ENCODE assay signal across 8 cellular contexts in genomic region chr11:65180877-65181568, GRCh38. TPM values are rescaled to one million over a fixed set of nuclear protein-coding genes. Genes with fewer than 3 reads are reported as not detected.
A peak's percentile ranks its signal among the peaks of the same experiment; 100 is the strongest.
DNase-seq lines count a peak whose midpoint lies in the region; ATAC-seq and TF ChIP-seq lines count a peak whose summit lies in the region.

No MANE protein-coding gene starts in this region.

- TF ChIP-seq EP300 in Ishikawa (IDR thresholded peaks at IDR 0.05; ENCODE audit: borderline replicate concordance) (no peak), gastroesophageal sphincter (IDR thresholded peaks at IDR 0.05) (no peak)

- TF ChIP-seq CTCF in RWPE2 (IDR thresholded peaks at IDR 0.05; ENCODE audit: poor library complexity, severe bottlenecking) (peak; percentile 74), gastroesophageal sphincter (IDR thresholded peaks at IDR 0.05) (peak in 3 of 4 experiments; percentile 41 to 56 (median 51)), osteocyte (IDR thresholded peaks at IDR 0.05) (peak; percentile 64)

- no CpG with 5 or more reads among the region's 60 CpGs for WGBS in gastroesophageal sphincter (ENCODE audit: low coverage in 1 of 2), 2 donors

- peak; percentile 58 for ATAC-seq in GM19467 (IDR thresholded peaks at IDR 0.05; ENCODE audit: unreplicated experiment)
- ATAC-seq in RWPE2 (ENCODE audit: low read depth): peak; percentile 53
- ATAC-seq in gastroesophageal sphincter: peak; percentile 76

- no peaks in the 10 kb centered on the region for H3K9me3 Mint-ChIP-seq in CD4-positive, alpha-beta memory T cell
- H3K9me3 Mint-ChIP-seq in osteocyte (ENCODE audit: unreplicated experiment): no peaks in the 10 kb centered on the region

- intact Hi-C loops in CD4-positive, alpha-beta memory T cell (cut with micrococcal nuclease): loop anchor here (1.0 to 5.0 kb wide), 4 partner anchors 47 to 168 kb away; partner anchors contain the start of genes POLA2 and SYVN1

- no peaks in the 10 kb centered on the region for H3K9me3 ChIP-seq in CD4-positive, alpha-beta memory T cell (ENCODE audit: control insufficient read depth in 1 of 2, low read length in 2 of 2)
- no peaks in the 10 kb centered on the region for H3K9me3 ChIP-seq in RWPE2 (ENCODE audit: severe bottlenecking)
- H3K9me3 ChIP-seq in gastroesophageal sphincter: no peaks in the 10 kb centered on the region

- peaks cover 36% of the 10 kb centered on the region for H3K4me1 ChIP-seq in CD4-positive, alpha-beta memory T cell (ENCODE audit: insufficient read depth, low read length)
- peaks cover 6% of the 10 kb centered on the region for H3K4me1 ChIP-seq in RWPE2 (ENCODE audit: insufficient read depth, poor library complexity, severe bottlenecking)
- H3K4me1 ChIP-seq in gastroesophageal sphincter: peaks cover 0 to 43% (median 15%) of the 10 kb centered on the region in 3 donors

- H3K4me1 Mint-ChIP-seq in CD4-positive, alpha-beta memory T cell: peaks cover 11 to 37% (median 22%) of the 10 kb centered on the region in 4 donors
- peaks cover 13% of the 10 kb centered on the region for H3K4me1 Mint-ChIP-seq in osteocyte (ENCODE audit: unreplicated experiment)

- peak overlapping the region in 6 of 7 donors; percentile 79 to 94 (median 87) for H3K27ac Mint-ChIP-seq in CD4-positive, alpha-beta memory T cell
- no peak overlapping the region for H3K27ac Mint-ChIP-seq in osteocyte (ENCODE audit: unreplicated experiment)

- H3K4me3 ChIP-seq in CD4-positive, alpha-beta memory T cell (ENCODE audit: low read length in 2 of 2): peak overlapping the region; percentile 61 to 70
- H3K4me3 ChIP-seq in RWPE2 (ENCODE audit: severe bottlenecking) (peak overlapping the region; percentile 87), gastroesophageal sphincter (peak overlapping the region; percentile 84 to 96)

- peak; percentile 57 for TF ChIP-seq RAD21 in Ishikawa (IDR thresholded peaks at IDR 0.05; ENCODE audit: low read depth)

- H3K4me3 Mint-ChIP-seq in CD4-positive, alpha-beta memory T cell: peak overlapping the region; percentile 89 to 93 (median 90)
- H3K4me3 Mint-ChIP-seq in osteocyte (ENCODE audit: unreplicated experiment): peak overlapping the region; percentile 82

- H3K27me3 Mint-ChIP-seq in CD4-positive, alpha-beta memory T cell: no peaks in the 10 kb centered on the region
- no peaks in the 10 kb centered on the region for H3K27me3 Mint-ChIP-seq in osteocyte (ENCODE audit: unreplicated experiment)

- peaks cover 7% of the 10 kb centered on the region for H3K36me3 ChIP-seq in CD4-positive, alpha-beta memory T cell (ENCODE audit: insufficient read depth, low read length)
- peaks cover 36% of the 10 kb centered on the region for H3K36me3 ChIP-seq in RWPE2 (ENCODE audit: low read depth)
- H3K36me3 ChIP-seq in gastroesophageal sphincter: peaks cover 0 to 28% of the 10 kb centered on the region in 2 donors

- CTCF ChIA-PET in CD4-positive, alpha-beta memory T cell (lab: Charles Lee; ENCODE audit: partially characterized antibody): interaction anchor here (0.8 to 3.7 kb wide), 6 partner anchors 9 to 332 kb away, joined by 3 to 33 read pairs (median 4); partner anchors contain the start of genes SYVN1, TM7SF2 and ZNHIT2

- POLR2A ChIA-PET in CD4-positive, alpha-beta memory T cell (lab: Charles Lee; ENCODE audit: partially characterized antibody): interaction anchor here (0.6 to 3.7 kb wide), 13 partner anchors 25 to 398 kb away, joined by 3 to 45 read pairs (median 4); partner anchors contain the start of genes CDC42EP2, FAU, MRPL49 and SNX15

- H3K27me3 ChIP-seq in CD4-positive, alpha-beta memory T cell (ENCODE audit: insufficient read depth, low read length): no peaks in the 10 kb centered on the region
- H3K27me3 ChIP-seq in RWPE2 (ENCODE audit: insufficient read depth, poor library complexity, severe bottlenecking) (no peaks in the 10 kb centered on the region), gastroesophageal sphincter (no peaks in the 10 kb centered on the region)

- TF ChIP-seq POLR2A in gastroesophageal sphincter (IDR thresholded peaks at IDR 0.05): peak in 1 of 2 donors; percentile 45

- peak; percentile 48 to 70 (median 54) for DNase-seq in CD4-positive, alpha-beta memory T cell
- DNase-seq in RWPE2 (ENCODE audit: low spot score): no peak
- DNase-seq in activated gamma-delta T cell (lab: John Stamatoyannopoulos, UW): peak; percentile 36
- peak; percentile 94 for DNase-seq in osteocyte (ENCODE audit: extremely low spot score, unreplicated experiment)
- DNase-seq in NK-92 treated with Interleukin-12 subunit alpha and Interleukin-12 subunit beta, amount 100 ng/mL, for 24 hours (lab: John Stamatoyannopoulos, UW): no peak

- H3K27ac ChIP-seq in CD4-positive, alpha-beta memory T cell (ENCODE audit: low read depth, low read length): peak overlapping the region; percentile 52
- H3K27ac ChIP-seq in RWPE2 (ENCODE audit: poor library complexity, severe bottlenecking): peak overlapping the region; percentile 82
- peak overlapping the region; percentile 82 to 92 (median 90) for H3K27ac ChIP-seq in gastroesophageal sphincter

- peaks cover 4 to 17% of the 10 kb centered on the region in 2 donors for H3K36me3 Mint-ChIP-seq in CD4-positive, alpha-beta memory T cell
- H3K36me3 Mint-ChIP-seq in osteocyte (ENCODE audit: unreplicated experiment): no peaks in the 10 kb centered on the region

TF ChIP-seq in Ishikawa, 13 proteins besides CTCF, POLR2A, EP300 and RAD21:
- peak; percentile 75 for TF ChIP-seq ZBTB7A (IDR thresholded peaks at IDR 0.05; ENCODE audit: low read depth)
- TF ChIP-seq MAX (IDR thresholded peaks at IDR 0.05): 0 out of 2 replicates have a peak, but pooled peaks have one; percentile 11
- TF ChIP-seq CREB1 (IDR thresholded peaks at IDR 0.05; ENCODE audit: low read depth): no peak
- TF ChIP-seq, protein P1, sequence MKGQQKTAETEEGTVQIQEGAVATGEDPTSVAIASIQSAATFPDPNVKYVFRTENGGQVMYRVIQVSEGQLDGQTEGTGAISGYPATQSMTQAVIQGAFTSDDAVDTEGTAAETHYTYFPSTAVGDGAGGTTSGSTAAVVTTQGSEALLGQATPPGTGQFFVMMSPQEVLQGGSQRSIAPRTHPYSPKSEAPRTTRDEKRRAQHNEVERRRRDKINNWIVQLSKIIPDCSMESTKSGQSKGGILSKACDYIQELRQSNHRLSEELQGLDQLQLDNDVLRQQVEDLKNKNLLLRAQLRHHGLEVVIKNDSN (IDR thresholded peaks at IDR 0.05): no peak

RNA-seq across cellular contexts. Expression of gene CAPN1, which starts 0.7 kb away (rescaled TPM):
- 100 to 1,000 TPM; 135 to 141 TPM for total RNA-seq in CD4-positive, alpha-beta memory T cell
- polyA plus RNA-seq in CD4-positive, alpha-beta memory T cell: 100 to 1,000 TPM; 115 to 127 TPM
- 100 to 1,000 TPM; 100 to 196 (median 156) TPM for total RNA-seq in gastroesophageal sphincter
- total RNA-seq in osteocyte: 154 and 155 TPM in 2 replicates

RNA-seq across cellular contexts. Expression of gene SPDYC, which starts 11.0 kb away (rescaled TPM):
- not detected for total RNA-seq in CD4-positive, alpha-beta memory T cell
- not detected for polyA plus RNA-seq in CD4-positive, alpha-beta memory T cell
- not detected for total RNA-seq in gastroesophageal sphincter
- not detected in 2 replicates for total RNA-seq in osteocyte

RNA-seq across cellular contexts. Expression of gene SYVN1, which starts 46.7 kb away (rescaled TPM):
- total RNA-seq in CD4-positive, alpha-beta memory T cell: 10 to 100 TPM; 74.0 to 76.5 TPM
- polyA plus RNA-seq in CD4-positive, alpha-beta memory T cell: 10 to 100 TPM in 1 of 2 donors, 1 to 10 TPM in 1; 2.8 to 17.0 TPM
- total RNA-seq in gastroesophageal sphincter (10 to 100 TPM; 19.0 to 38.7 (median 26.0) TPM), osteocyte (53.6 and 57.1 TPM in 2 replicates)

RNA-seq across cellular contexts. Expression of gene MRPL49, which starts 58.9 kb away (rescaled TPM):
- 10 to 100 TPM; 59.6 to 60.6 TPM for total RNA-seq in CD4-positive, alpha-beta memory T cell
- polyA plus RNA-seq in CD4-positive, alpha-beta memory T cell: 100 to 1,000 TPM in 1 of 2 donors, 10 to 100 TPM in 1; 81.1 to 118 TPM
- total RNA-seq in gastroesophageal sphincter (100 to 1,000 TPM in 1 of 4 donors, 10 to 100 TPM in 3; 83.9 to 114 (median 94.1) TPM), osteocyte (41.0 and 43.5 TPM in 2 replicates)

RNA-seq across cellular contexts. Expression of gene FAU, which starts 59.1 kb away (rescaled TPM):
- 1,000 to 10,000 TPM; 1,571 to 1,690 TPM for total RNA-seq in CD4-positive, alpha-beta memory T cell
- 1,000 to 10,000 TPM in 1 of 2 donors, 100 to 1,000 TPM in 1; 913 to 1,018 TPM for polyA plus RNA-seq in CD4-positive, alpha-beta memory T cell
- total RNA-seq in gastroesophageal sphincter: 100 to 1,000 TPM; 464 to 971 (median 566) TPM
- 734 and 738 TPM in 2 replicates for total RNA-seq in osteocyte

Comparison
In these comparisons a context has a peak if more than half of its experiments do, and no peak if none do; other contexts are left out.
1. DNase-seq: peak in CD4-positive, alpha-beta memory T cell (5 of 5), activated gamma-delta T cell (single experiment) and osteocyte (single experiment); none in RWPE2 (single experiment) and NK-92 treated with Interleukin-12 subunit alpha and Interleukin-12 subunit beta, amount 100 ng/mL, for 24 hours (single experiment).
2. Peak in every context shown above with its lines, with median percentiles within 50 percentile points of each other: H3K27ac ChIP-seq, H3K4me3 ChIP-seq, ATAC-seq and CTCF ChIP-seq.